ENCODE assay signal across 1 cellular context in genomic region chr17:82217530-82218204, GRCh38.
TF ChIP-seq lines count a peak whose summit lies in the region.

No MANE protein-coding gene starts in this region.

TF ChIP-seq in HepG2, 621 proteins besides CTCF, POLR2A, EP300 and RAD21 (continued from another document and continues in another):
- peak; percentile 43; the same call in 1 of the 2 replicates for TF ChIP-seq PRDM10 (CRISPR knock-in tag; IDR thresholded peaks at IDR 0.05; ENCODE audit: low read depth)
- TF ChIP-seq ZNF12 (CRISPR knock-in tag; IDR thresholded peaks at IDR 0.05) = no peak; the same call in none of the 2 replicates
- TF ChIP-seq HES4 (CRISPR knock-in tag; IDR thresholded peaks at IDR 0.05; ENCODE audit: borderline replicate concordance) = no peak
- no peak for TF ChIP-seq ZNF20 (CRISPR knock-in tag; IDR thresholded peaks at IDR 0.05)
- no peak; the same call in 1 of the 2 replicates for TF ChIP-seq RFXANK (CRISPR knock-in tag; IDR thresholded peaks at IDR 0.05)
- no peak for TF ChIP-seq AGO2 (optimal IDR thresholded peaks at IDR 0.05; ENCODE audit: low read depth, low read length)
- TF ChIP-seq, protein P1, sequence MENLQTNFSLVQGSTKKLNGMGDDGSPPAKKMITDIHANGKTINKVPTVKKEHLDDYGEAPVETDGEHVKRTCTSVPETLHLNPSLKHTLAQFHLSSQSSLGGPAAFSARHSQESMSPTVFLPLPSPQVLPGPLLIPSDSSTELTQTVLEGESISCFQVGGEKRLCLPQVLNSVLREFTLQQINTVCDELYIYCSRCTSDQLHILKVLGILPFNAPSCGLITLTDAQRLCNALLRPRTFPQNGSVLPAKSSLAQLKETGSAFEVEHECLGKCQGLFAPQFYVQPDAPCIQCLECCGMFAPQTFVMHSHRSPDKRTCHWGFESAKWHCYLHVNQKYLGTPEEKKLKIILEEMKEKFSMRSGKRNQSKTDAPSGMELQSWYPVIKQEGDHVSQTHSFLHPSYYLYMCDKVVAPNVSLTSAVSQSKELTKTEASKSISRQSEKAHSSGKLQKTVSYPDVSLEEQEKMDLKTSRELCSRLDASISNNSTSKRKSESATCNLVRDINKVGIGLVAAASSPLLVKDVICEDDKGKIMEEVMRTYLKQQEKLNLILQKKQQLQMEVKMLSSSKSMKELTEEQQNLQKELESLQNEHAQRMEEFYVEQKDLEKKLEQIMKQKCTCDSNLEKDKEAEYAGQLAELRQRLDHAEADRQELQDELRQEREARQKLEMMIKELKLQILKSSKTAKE (CRISPR knock-in tag; IDR thresholded peaks at IDR 0.05; ENCODE audit: borderline replicate concordance) = peak; percentile 93
- no peak for TF ChIP-seq ZNF550 (CRISPR knock-in tag; IDR thresholded peaks at IDR 0.05; ENCODE audit: borderline replicate concordance)
- TF ChIP-seq, protein P2, sequence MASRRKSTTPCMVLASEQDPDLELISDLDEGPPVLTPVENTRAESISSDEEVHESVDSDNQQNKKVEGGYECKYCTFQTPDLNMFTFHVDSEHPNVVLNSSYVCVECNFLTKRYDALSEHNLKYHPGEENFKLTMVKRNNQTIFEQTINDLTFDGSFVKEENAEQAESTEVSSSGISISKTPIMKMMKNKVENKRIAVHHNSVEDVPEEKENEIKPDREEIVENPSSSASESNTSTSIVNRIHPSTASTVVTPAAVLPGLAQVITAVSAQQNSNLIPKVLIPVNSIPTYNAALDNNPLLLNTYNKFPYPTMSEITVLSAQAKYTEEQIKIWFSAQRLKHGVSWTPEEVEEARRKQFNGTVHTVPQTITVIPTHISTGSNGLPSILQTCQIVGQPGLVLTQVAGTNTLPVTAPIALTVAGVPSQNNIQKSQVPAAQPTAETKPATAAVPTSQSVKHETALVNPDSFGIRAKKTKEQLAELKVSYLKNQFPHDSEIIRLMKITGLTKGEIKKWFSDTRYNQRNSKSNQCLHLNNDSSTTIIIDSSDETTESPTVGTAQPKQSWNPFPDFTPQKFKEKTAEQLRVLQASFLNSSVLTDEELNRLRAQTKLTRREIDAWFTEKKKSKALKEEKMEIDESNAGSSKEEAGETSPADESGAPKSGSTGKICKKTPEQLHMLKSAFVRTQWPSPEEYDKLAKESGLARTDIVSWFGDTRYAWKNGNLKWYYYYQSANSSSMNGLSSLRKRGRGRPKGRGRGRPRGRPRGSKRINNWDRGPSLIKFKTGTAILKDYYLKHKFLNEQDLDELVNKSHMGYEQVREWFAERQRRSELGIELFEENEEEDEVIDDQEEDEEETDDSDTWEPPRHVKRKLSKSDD (CRISPR knock-in tag; IDR thresholded peaks at IDR 0.05; ENCODE audit: low read depth) = peak; percentile 80
- 0 out of 2 replicates have a peak, but pooled peaks have one; percentile 62 for TF ChIP-seq SNAI1 (CRISPR knock-in tag; IDR thresholded peaks at IDR 0.05; ENCODE audit: borderline replicate concordance)
- no peak for TF ChIP-seq ZNF678 (CRISPR knock-in tag; IDR thresholded peaks at IDR 0.05)
- TF ChIP-seq SOX6 (IDR thresholded peaks at IDR 0.05) = no peak
- TF ChIP-seq SOX6 (CRISPR knock-in tag; IDR thresholded peaks at IDR 0.05) = peak; percentile 69; the same call in 1 of the 2 replicates
- peak; percentile 86; the same call in 1 of the 2 replicates for TF ChIP-seq ZNF746 (CRISPR knock-in tag; IDR thresholded peaks at IDR 0.05)
- TF ChIP-seq ZNF777 (CRISPR knock-in tag; IDR thresholded peaks at IDR 0.05) = peak; percentile 58
- no peak for TF ChIP-seq E2F2 (CRISPR knock-in tag; IDR thresholded peaks at IDR 0.05; ENCODE audit: borderline replicate concordance)
- TF ChIP-seq MTA3 (CRISPR knock-in tag; IDR thresholded peaks at IDR 0.05) = no peak
- TF ChIP-seq, protein P3, sequence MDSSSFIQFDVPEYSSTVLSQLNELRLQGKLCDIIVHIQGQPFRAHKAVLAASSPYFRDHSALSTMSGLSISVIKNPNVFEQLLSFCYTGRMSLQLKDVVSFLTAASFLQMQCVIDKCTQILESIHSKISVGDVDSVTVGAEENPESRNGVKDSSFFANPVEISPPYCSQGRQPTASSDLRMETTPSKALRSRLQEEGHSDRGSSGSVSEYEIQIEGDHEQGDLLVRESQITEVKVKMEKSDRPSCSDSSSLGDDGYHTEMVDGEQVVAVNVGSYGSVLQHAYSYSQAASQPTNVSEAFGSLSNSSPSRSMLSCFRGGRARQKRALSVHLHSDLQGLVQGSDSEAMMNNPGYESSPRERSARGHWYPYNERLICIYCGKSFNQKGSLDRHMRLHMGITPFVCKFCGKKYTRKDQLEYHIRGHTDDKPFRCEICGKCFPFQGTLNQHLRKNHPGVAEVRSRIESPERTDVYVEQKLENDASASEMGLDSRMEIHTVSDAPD (CRISPR knock-in tag; IDR thresholded peaks at IDR 0.05) = no peak
- TF ChIP-seq HNRNPL (IDR thresholded peaks at IDR 0.05; ENCODE audit: low read depth, low read length) = peak; percentile 95
- TF ChIP-seq ZBTB1 (CRISPR knock-in tag; IDR thresholded peaks at IDR 0.05; ENCODE audit: borderline replicate concordance) = 0 out of 2 replicates have a peak, but pooled peaks have one; percentile 15
- TF ChIP-seq TCF12 (IDR thresholded peaks at IDR 0.05) = no peak
- TF ChIP-seq TCF12 (CRISPR knock-in tag; IDR thresholded peaks at IDR 0.05) = peak; percentile 83; the same call in 1 of the 2 replicates
- TF ChIP-seq ZMAT3 (CRISPR knock-in tag; conservative IDR thresholded peaks at IDR 0.05) = peak; percentile 68; the same call in 1 of the 2 replicates
- TF ChIP-seq, protein P4, sequence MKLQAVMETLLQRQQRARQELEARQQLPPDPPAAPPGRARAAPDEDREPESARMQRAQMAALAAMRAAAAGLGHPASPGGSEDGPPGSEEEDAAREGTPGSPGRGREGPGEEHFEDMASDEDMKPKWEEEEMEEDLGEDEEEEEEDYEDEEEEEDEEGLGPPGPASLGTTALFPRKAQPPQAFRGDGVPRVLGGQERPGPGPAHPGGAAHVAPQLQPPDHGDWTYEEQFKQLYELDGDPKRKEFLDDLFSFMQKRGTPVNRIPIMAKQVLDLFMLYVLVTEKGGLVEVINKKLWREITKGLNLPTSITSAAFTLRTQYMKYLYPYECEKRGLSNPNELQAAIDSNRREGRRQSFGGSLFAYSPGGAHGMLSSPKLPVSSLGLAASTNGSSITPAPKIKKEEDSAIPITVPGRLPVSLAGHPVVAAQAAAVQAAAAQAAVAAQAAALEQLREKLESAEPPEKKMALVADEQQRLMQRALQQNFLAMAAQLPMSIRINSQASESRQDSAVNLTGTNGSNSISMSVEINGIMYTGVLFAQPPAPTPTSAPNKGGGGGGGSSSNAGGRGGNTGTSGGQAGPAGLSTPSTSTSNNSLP (IDR thresholded peaks at IDR 0.05; ENCODE audit: low read depth, low read length) = no peak
- peak; percentile 85; the same call in 1 of the 2 replicates for TF ChIP-seq ISX (CRISPR knock-in tag; conservative IDR thresholded peaks at IDR 0.05)
- peak; percentile 76; the same call in 1 of the 2 replicates for TF ChIP-seq ZBTB26 (CRISPR knock-in tag; IDR thresholded peaks at IDR 0.05; ENCODE audit: borderline replicate concordance)
- no peak for TF ChIP-seq BRF2 (CRISPR knock-in tag; IDR thresholded peaks at IDR 0.05)
- peak; percentile 99 for TF ChIP-seq NFE2L1 (CRISPR knock-in tag; IDR thresholded peaks at IDR 0.05; ENCODE audit: borderline replicate concordance)
- no peak for TF ChIP-seq SRSF4 (IDR thresholded peaks at IDR 0.05; ENCODE audit: low read depth, low read length, poor library complexity, severe bottlenecking)
- no peak; the same call in 1 of the 2 replicates for TF ChIP-seq ZNF362 (CRISPR knock-in tag; IDR thresholded peaks at IDR 0.05; ENCODE audit: borderline replicate concordance)
- peak; percentile 53 for TF ChIP-seq TAF1 (CRISPR knock-in tag; IDR thresholded peaks at IDR 0.05)
- 0 out of 2 replicates have a peak, but pooled peaks have one; percentile 62 for TF ChIP-seq MTF2 (CRISPR knock-in tag; IDR thresholded peaks at IDR 0.05; ENCODE audit: borderline replicate concordance)
- TF ChIP-seq MXI1 (IDR thresholded peaks at IDR 0.05; ENCODE audit: borderline replicate concordance, low read depth, low read length) = peak; percentile 54; the same call in 1 of the 3 replicates
- TF ChIP-seq THYN1 (CRISPR knock-in tag; IDR thresholded peaks at IDR 0.05; ENCODE audit: borderline replicate concordance, low read depth) = no peak
- 0 out of 2 replicates have a peak, but pooled peaks have one; percentile 30 for TF ChIP-seq CBFB (CRISPR knock-in tag; IDR thresholded peaks at IDR 0.05)
- peak; percentile 83 for TF ChIP-seq DMAP1 (CRISPR knock-in tag; IDR thresholded peaks at IDR 0.05)
- peak; percentile 72; the same call in 1 of the 2 replicates for TF ChIP-seq ZSCAN9 (CRISPR knock-in tag; IDR thresholded peaks at IDR 0.05; ENCODE audit: borderline replicate concordance)
- 0 out of 2 replicates have a peak, but pooled peaks have one; percentile 31 for TF ChIP-seq ZNF670 (CRISPR knock-in tag; IDR thresholded peaks at IDR 0.05; ENCODE audit: borderline replicate concordance)
- TF ChIP-seq ZFP41 (CRISPR knock-in tag; IDR thresholded peaks at IDR 0.05; ENCODE audit: borderline replicate concordance) = 0 out of 2 replicates have a peak, but pooled peaks have one; percentile 47
- peak; percentile 93 for TF ChIP-seq ZNF879 (CRISPR knock-in tag; IDR thresholded peaks at IDR 0.05)
- TF ChIP-seq IKZF5 (CRISPR knock-in tag; IDR thresholded peaks at IDR 0.05) = peak; percentile 45
- no peak; the same call in 1 of the 2 replicates for TF ChIP-seq ZSCAN25 (CRISPR knock-in tag; IDR thresholded peaks at IDR 0.05)
- TF ChIP-seq CEBPB (IDR thresholded peaks at IDR 0.05; ENCODE audit: borderline replicate concordance, low read depth, low read length) = peak; percentile 72
